Comparison of ENCODE assay signal across 22 cellular contexts in the genomic region with DNA sequence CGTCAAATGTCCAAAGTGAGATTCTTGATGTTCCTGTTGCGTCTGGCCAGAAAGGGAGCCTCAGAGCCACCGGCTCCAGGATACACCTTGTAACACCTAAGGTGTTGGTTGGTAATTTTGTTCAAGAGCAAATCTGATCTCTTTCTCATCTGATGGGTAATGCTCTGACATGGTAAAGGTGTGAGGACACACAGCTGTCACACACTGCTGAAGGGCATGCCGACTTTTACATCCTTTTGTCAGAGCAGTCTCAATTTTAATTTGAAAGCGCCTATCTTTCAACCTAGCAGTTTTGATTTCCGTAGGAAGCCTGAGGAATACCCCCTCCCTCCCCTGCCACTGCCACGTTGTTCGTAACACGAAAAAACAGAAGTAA. TPM values are rescaled to one million over a fixed set of nuclear protein-coding genes. Genes with fewer than 3 reads are reported as not detected.
DNase-seq lines count a peak whose midpoint lies in the region; ATAC-seq, FAIRE-seq and TF ChIP-seq lines count a peak whose summit lies in the region.
"Had no signal": no experiment of that assay in that cellular context is flagged by ENCODE, and none has a peak within 500 bp of the region (broad histone marks: within the 10 kb centered on the region; RNA-seq: fewer than 3 reads in every experiment).

No MANE protein-coding gene starts in this region.

- H3K4me3 ChIP-seq in CD4-positive, alpha-beta memory T cell (ENCODE audit: low read length in 2 of 2): peak overlapping the region in 1 of 2 donors; percentile 60
- H3K4me3 ChIP-seq in gastrocnemius medialis: peak overlapping the region in 1 of 4 donors; percentile 22
- H3K4me3 ChIP-seq: mucosa of descending colon, SJCRH30 had no signal

- ATAC-seq in natural killer cell (peak; percentile 46 to 53 (median 49)), gastrocnemius medialis (no peak)
- ATAC-seq: heart left ventricle, mucosa of descending colon had no signal

- H3K36me3 Mint-ChIP-seq in CD4-positive, alpha-beta memory T cell: peaks cover 6 to 14% of the 10 kb centered on the region in 2 donors
- no peaks in the 10 kb centered on the region for H3K36me3 Mint-ChIP-seq in activated naive CD8-positive, alpha-beta T cell treated with anti-CD3 and anti-CD28 coated beads for 36 hours
- H3K36me3 Mint-ChIP-seq in natural killer cell (no peaks in the 10 kb centered on the region), H9 (ENCODE audit: insufficient read depth in 1 of 3, low read depth in 3 of 3) (no peaks in the 10 kb centered on the region)

- no peak overlapping the region for H3T11ph ChIP-seq in H9 (ENCODE audit: low read length)

- no peaks in the 10 kb centered on the region for H3K27me3 ChIP-seq in CD4-positive, alpha-beta memory T cell (ENCODE audit: insufficient read depth, low read length)
- H3K27me3 ChIP-seq in H9 (ENCODE audit: insufficient read depth, low read length): no peaks in the 10 kb centered on the region
- H3K27me3 ChIP-seq in gastrocnemius medialis: no peaks in the 10 kb centered on the region
- H3K27me3 ChIP-seq: BE2C, brain microvascular endothelial cell, dorsolateral prefrontal cortex, heart left ventricle, SJCRH30, transverse colon had no signal

- no peak overlapping the region for H3K23ac ChIP-seq in H9 (ENCODE audit: insufficient read length, low read depth, low read length)

- POLR2A ChIA-PET in CD4-positive, alpha-beta memory T cell (lab: Charles Lee; ENCODE audit: partially characterized antibody): no interaction called here

- H2BK120ac ChIP-seq in H9 (ENCODE audit: low read depth, low read length, poor library complexity, severe bottlenecking): no peak overlapping the region

- no peak overlapping the region for H3K18ac ChIP-seq in H9 (ENCODE audit: insufficient read length, low read depth, low read length)

- no peak overlapping the region for H3K4ac ChIP-seq in H9 (ENCODE audit: low read depth, low read length)

- no peak overlapping the region for H2BK5ac ChIP-seq in H9 (ENCODE audit: insufficient read length, low read length)

- peaks cover 7% of the 10 kb centered on the region for H3K4me1 ChIP-seq in CD4-positive, alpha-beta memory T cell (ENCODE audit: insufficient read depth, low read length)
- H3K4me1 ChIP-seq in H9 (ENCODE audit: insufficient read depth, low read length) (no peaks in the 10 kb centered on the region), gastrocnemius medialis (peaks cover 16 to 35% of the 10 kb centered on the region in 2 donors)
- H3K4me1 ChIP-seq: SJCRH30 had no signal

- no peak overlapping the region for H3K56ac ChIP-seq in H9 (ENCODE audit: insufficient read length, low read depth, low read length)

- no peak overlapping the region for H3K4me2 ChIP-seq in H9 (ENCODE audit: insufficient read depth, insufficient read length, low read length)

- no peak overlapping the region for H4K5ac ChIP-seq in H9 (ENCODE audit: insufficient read length, low read depth, low read length)

- H2BK20ac ChIP-seq in H9 (ENCODE audit: low read depth, low read length, poor library complexity, severe bottlenecking): no peak overlapping the region

- no peaks in the 10 kb centered on the region for H3K36me3 ChIP-seq in CD4-positive, alpha-beta memory T cell (ENCODE audit: insufficient read depth, low read length)
- H3K36me3 ChIP-seq in gastrocnemius medialis: peaks cover 0 to 29% of the 10 kb centered on the region in 2 donors
- H3K36me3 ChIP-seq: brain microvascular endothelial cell, SJCRH30, transverse colon had no signal

- no peak overlapping the region for H2AK5ac ChIP-seq in H9 (ENCODE audit: insufficient read length, low read length)

- peak overlapping the region; percentile 54 to 91 (median 60) for H3K27ac Mint-ChIP-seq in CD4-positive, alpha-beta memory T cell
- no peak overlapping the region for H3K27ac Mint-ChIP-seq in activated naive CD8-positive, alpha-beta T cell treated with anti-CD3 and anti-CD28 coated beads for 36 hours
- H3K27ac Mint-ChIP-seq in natural killer cell (peak overlapping the region; percentile 83 to 90), H9 (no peak overlapping the region)

- CTCF ChIA-PET in CD4-positive, alpha-beta memory T cell (lab: Charles Lee; ENCODE audit: partially characterized antibody): interaction anchor here (2.9 kb wide), 1 partner anchor 23 kb away, joined by 21 read pairs; no protein-coding TSS in a partner anchor

- H3K27me3 Mint-ChIP-seq in CD4-positive, alpha-beta memory T cell: no peaks in the 10 kb centered on the region
- H3K27me3 Mint-ChIP-seq in activated naive CD8-positive, alpha-beta T cell treated with anti-CD3 and anti-CD28 coated beads for 36 hours: no peaks in the 10 kb centered on the region
- H3K27me3 Mint-ChIP-seq in natural killer cell (ENCODE audit: low read depth in 2 of 2): peaks cover 5 to 6% of the 10 kb centered on the region in 2 donors
- H3K27me3 Mint-ChIP-seq in H9 (ENCODE audit: low read depth): no peaks in the 10 kb centered on the region; the same call in none of the 2 replicates

- H3K23me2 ChIP-seq in H9 (ENCODE audit: insufficient read length, low read depth, low read length, poor library complexity, severe bottlenecking): no peaks in the 10 kb centered on the region

- H3K4me3 Mint-ChIP-seq in CD4-positive, alpha-beta memory T cell: peak overlapping the region; percentile 90 to 96 (median 94)
- H3K4me3 Mint-ChIP-seq in activated naive CD8-positive, alpha-beta T cell treated with anti-CD3 and anti-CD28 coated beads for 36 hours: peak overlapping the region; percentile 89
- H3K4me3 Mint-ChIP-seq in natural killer cell (peak overlapping the region; percentile 91), H9 (no peak overlapping the region)

- DNase-seq in CD4-positive, alpha-beta memory T cell: no peak
- DNase-seq in GM19239 (ENCODE audit: insufficient read length, low spot score) (no peak), natural killer cell (no peak), H9 (no peak), gastrocnemius medialis (no peak), epidermal melanocyte (ENCODE audit: insufficient read length, low spot score) (no peak)
- DNase-seq in activated naive CD8-positive, alpha-beta T cell treated with anti-CD3 and anti-CD28 coated beads for 36 hours: no peak
- DNase-seq in NK-92 treated with Interleukin-12 subunit alpha and Interleukin-12 subunit beta, amount 100 ng/mL, for 24 hours (lab: John Stamatoyannopoulos, UW): no peak
- DNase-seq: BE2C, brain microvascular endothelial cell, DMS53, H7, mucosa of descending colon, NCI-H1694, NCI-H446, SJCRH30, T-helper 9 cell, transverse colon had no signal

- H2BK12ac ChIP-seq in H9 (ENCODE audit: insufficient read length, low read depth, low read length): no peak overlapping the region

- in situ Hi-C loops in gastrocnemius medialis (cut with MboI; ENCODE audit: low sequenced_read_pairs in 4 of 4): no loop called here

- H3K14ac ChIP-seq in H9 (ENCODE audit: insufficient read depth, low read length): no peak overlapping the region

- peaks cover 15 to 17% (median 16%) of the 10 kb centered on the region in 4 donors for H3K4me1 Mint-ChIP-seq in CD4-positive, alpha-beta memory T cell
- H3K4me1 Mint-ChIP-seq in activated naive CD8-positive, alpha-beta T cell treated with anti-CD3 and anti-CD28 coated beads for 36 hours: peaks cover 13% of the 10 kb centered on the region
- H3K4me1 Mint-ChIP-seq in natural killer cell (peaks cover 6 to 27% of the 10 kb centered on the region in 2 donors), H9 (no peaks in the 10 kb centered on the region; a peak in 1 of 4 replicates)

- no peaks in the 10 kb centered on the region for H4K20me1 ChIP-seq in H9 (ENCODE audit: control insufficient read depth, insufficient read depth, insufficient read length)

- peaks cover 0 to 6% (median 0%) of the 10 kb centered on the region in 8 donors for H3K9me3 Mint-ChIP-seq in CD4-positive, alpha-beta memory T cell
- H3K9me3 Mint-ChIP-seq in activated naive CD8-positive, alpha-beta T cell treated with anti-CD3 and anti-CD28 coated beads for 36 hours: peaks cover 2% of the 10 kb centered on the region
- H3K9me3 Mint-ChIP-seq in natural killer cell: no peaks in the 10 kb centered on the region
- H3K9me3 Mint-ChIP-seq in H9: no peaks in the 10 kb centered on the region

- H3K79me1 ChIP-seq in H9 (ENCODE audit: insufficient read depth, low read depth, low read length, poor library complexity, severe bottlenecking): no peaks in the 10 kb centered on the region

- TF ChIP-seq POLR2A in gastrocnemius medialis (IDR thresholded peaks at IDR 0.05): no peak

- no peak overlapping the region for H2AFZ ChIP-seq in H9 (ENCODE audit: low read length)

- H4K91ac ChIP-seq in H9 (ENCODE audit: insufficient read length, low read depth, low read length): no peak overlapping the region

- no peak overlapping the region for H4K8ac ChIP-seq in H9 (replicated peaks; ENCODE audit: insufficient read length, low read depth, low read length)

- no peak overlapping the region for H3K27ac ChIP-seq in CD4-positive, alpha-beta memory T cell (ENCODE audit: low read depth, low read length)
- H3K27ac ChIP-seq in H9 (ENCODE audit: insufficient read length, low read depth, low read length) (no peak overlapping the region), gastrocnemius medialis (no peak overlapping the region)
- H3K27ac ChIP-seq: brain microvascular endothelial cell, dorsolateral prefrontal cortex, heart left ventricle, SJCRH30, transverse colon had no signal

- no peaks in the 10 kb centered on the region for H3K79me2 ChIP-seq in H9 (ENCODE audit: insufficient read depth, low read length)

- peak; percentile 75 for FAIRE-seq in GM19239 (lab: Jason Lieb, UNC)
- FAIRE-seq: HTR-8/SVneo, keratinocyte had no signal

- no peaks in the 10 kb centered on the region for H3K9me3 ChIP-seq in CD4-positive, alpha-beta memory T cell (ENCODE audit: control insufficient read depth in 1 of 2, low read length in 2 of 2)
- H3K9me3 ChIP-seq in H9 (ENCODE audit: control insufficient read depth, low read depth, low read length) (no peaks in the 10 kb centered on the region), gastrocnemius medialis (no peaks in the 10 kb centered on the region)
- H3K9me3 ChIP-seq: BE2C, heart left ventricle, mucosa of descending colon, SJCRH30, transverse colon had no signal

- TF ChIP-seq CTCF in natural killer cell (IDR thresholded peaks at IDR 0.05) (no peak), H9 (conservative IDR thresholded peaks at IDR 0.05) (no peak), gastrocnemius medialis (IDR thresholded peaks at IDR 0.05 in 4 of 5, conservative IDR thresholded peaks at IDR 0.05 in 1 of 5) (no peak)

- intact Hi-C loops in CD4-positive, alpha-beta memory T cell (cut with micrococcal nuclease): no loop called here
- intact Hi-C loops in natural killer cell (cut with micrococcal nuclease): no loop called here
- intact Hi-C loops in gastrocnemius medialis (cut with DNase I; ENCODE audit: low total_unique reads): no loop called here

- no peak overlapping the region for H3K9ac ChIP-seq in H9 (ENCODE audit: extremely low read depth, insufficient read length, low read length)

- H2BK15ac ChIP-seq in H9 (ENCODE audit: low read depth, low read length): no peak overlapping the region

- WGBS in H9 (ENCODE audit: extremely low coverage, insufficient read length, low lambda C conversion rate): no CpG with 5 or more reads among the region's 9 CpGs

RNA-seq across cellular contexts. Expression of gene TSTD2, which starts 57.5 kb away (rescaled TPM):
- total RNA-seq in CD4-positive, alpha-beta memory T cell: 10 to 100 TPM; 17.8 to 18.4 TPM
- polyA plus RNA-seq in CD4-positive, alpha-beta memory T cell: 1 to 10 TPM; 7.2 to 7.9 TPM
- 10 to 100 TPM; 15.3 to 17.4 TPM for total RNA-seq in activated naive CD8-positive, alpha-beta T cell treated with anti-CD3 and anti-CD28 coated beads for 36 hours
- total RNA-seq in natural killer cell (10 to 100 TPM; 16.2 to 25.7 (median 24.7) TPM), H9 (2021) (22.9 and 23.5 TPM in 2 replicates), gastrocnemius medialis (10 to 100 TPM; 11.6 to 19.9 (median 14.5) TPM)

RNA-seq across cellular contexts. Expression of gene NCBP1, which starts 58.0 kb away (rescaled TPM):
- 10 to 100 TPM; 40.7 to 50.8 TPM for total RNA-seq in CD4-positive, alpha-beta memory T cell
- polyA plus RNA-seq in CD4-positive, alpha-beta memory T cell: 10 to 100 TPM; 12.5 to 20.0 TPM
- 10 to 100 TPM; 45.9 to 49.0 TPM for total RNA-seq in activated naive CD8-positive, alpha-beta T cell treated with anti-CD3 and anti-CD28 coated beads for 36 hours
- total RNA-seq in natural killer cell: 10 to 100 TPM; 39.3 to 55.2 (median 51.2) TPM
- 46.0 and 55.7 TPM in 2 replicates for total RNA-seq in H9 (2021)
- total RNA-seq in gastrocnemius medialis: 10 to 100 TPM in 3 of 4 donors, 1 to 10 TPM in 1; 8.2 to 17.2 (median 15.7) TPM

Comparison
In these comparisons a context has a peak if more than half of its experiments do, and no peak if none do; other contexts are left out.
1. H3K27ac Mint-ChIP-seq: peak in CD4-positive, alpha-beta memory T cell (7 of 7) and natural killer cell (2 of 2); none in activated naive CD8-positive, alpha-beta T cell treated with anti-CD3 and anti-CD28 coated beads for 36 hours (single experiment) and H9 (0 of 3).
2. H3K4me3 Mint-ChIP-seq: peak in CD4-positive, alpha-beta memory T cell (8 of 8), activated naive CD8-positive, alpha-beta T cell treated with anti-CD3 and anti-CD28 coated beads for 36 hours (single experiment) and natural killer cell (single experiment); none in H9 (0 of 2).
3. ATAC-seq: peak in natural killer cell (3 of 3); none in gastrocnemius medialis (0 of 2).